16 cellular contexts compared by ENCODE assay signal in genomic region chr9:107740088-107740980, GRCh38.
A peak's percentile ranks its signal among the peaks of the same experiment; 100 is the strongest.
DNase-seq lines count a peak whose midpoint lies in the region; ATAC-seq and TF ChIP-seq lines count a peak whose summit lies in the region.
"Had no signal": no experiment of that assay in that cellular context is flagged by ENCODE, and none has a peak within 500 bp of the region (broad histone marks: within the 10 kb centered on the region; RNA-seq: fewer than 3 reads in every experiment).

No MANE protein-coding gene starts in this region.

- intact Hi-C loops in PC-3 (cut with micrococcal nuclease): no loop called here

- no peaks in the 10 kb centered on the region for H3K9me3 ChIP-seq in PC-3 (ENCODE audit: low read length)
- no peaks in the 10 kb centered on the region for H3K9me3 ChIP-seq in neural progenitor cell (ENCODE audit: low read depth)

- peak; percentile 43 for DNase-seq in AG10803 (ENCODE audit: low read depth)
- DNase-seq in PC-3: no peak
- DNase-seq in fibroblast of peridontal ligament (ENCODE audit: extremely low read depth): peak; percentile 65
- no peak for DNase-seq in neural progenitor cell (ENCODE audit: low spot score)
- DNase-seq in HFFc6: no peak
- DNase-seq in HCEC 1CT: no peak
- DNase-seq: activated CD4-positive, alpha-beta memory T cell treated with anti-CD3 and anti-CD28 coated beads for 36 hours; activated T-cell treated with anti-CD3 and anti-CD28 coated beads, Interleukin-2, amount 50 U/mL, for 72 hours; KBM-7; kidney glomerular epithelial cell; NCI-H2227 treated with DMSO at 0.1 percent for 48 hours had no signal

- peaks cover 40% of the 10 kb centered on the region for H3K4me1 ChIP-seq in PC-3 (ENCODE audit: insufficient read depth, low read length)
- H3K4me1 ChIP-seq in neural progenitor cell: no peaks in the 10 kb centered on the region

- no peak overlapping the region for H3K9ac ChIP-seq in PC-3 (ENCODE audit: low read length)
- no peak overlapping the region for H3K9ac ChIP-seq in neural progenitor cell

- H3K27me3 Mint-ChIP-seq in neural progenitor cell (ENCODE audit: insufficient read depth, low read depth) (peaks cover 5% of the 10 kb centered on the region), HFFc6 (ENCODE audit: insufficient read depth) (no peaks in the 10 kb centered on the region; the same call in 1 of the 2 replicates)
- H3K27me3 Mint-ChIP-seq: activated CD4-positive, alpha-beta memory T cell treated with anti-CD3 and anti-CD28 coated beads for 36 hours had no signal

- H3K4me3 Mint-ChIP-seq in neural progenitor cell: no peak overlapping the region
- no peak overlapping the region for H3K4me3 Mint-ChIP-seq in HFFc6
- H3K4me3 Mint-ChIP-seq: activated CD4-positive, alpha-beta memory T cell treated with anti-CD3 and anti-CD28 coated beads for 36 hours; activated T-cell treated with anti-CD3 and anti-CD28 coated beads, Interleukin-2, amount 50 U/mL, for 72 hours had no signal

- H3K27me3 ChIP-seq in PC-3 (ENCODE audit: low read length): no peaks in the 10 kb centered on the region
- H3K27me3 ChIP-seq in neural progenitor cell: no peaks in the 10 kb centered on the region
- H3K27me3 ChIP-seq: hepatocyte had no signal

- H3K4me3 ChIP-seq in AG10803 (ENCODE audit: low read length) (no peak overlapping the region), PC-3 (ENCODE audit: low read length) (no peak overlapping the region), neural progenitor cell (no peak overlapping the region)
- H3K4me3 ChIP-seq: hepatocyte, SK-N-MC had no signal

- ATAC-seq in PC-3 (no peak), HG03095 (IDR thresholded peaks at IDR 0.05; ENCODE audit: unreplicated experiment) (no peak), GM19035 (IDR thresholded peaks at IDR 0.05; ENCODE audit: unreplicated experiment) (no peak)
- ATAC-seq: activated T-cell treated with anti-CD3 and anti-CD28 coated beads, Interleukin-2, amount 50 U/mL, for 72 hours had no signal

- POLR2A ChIA-PET in PC-3 (lab: Charles Lee; ENCODE audit: unreplicated experiment): no interaction called here

- H3K79me2 ChIP-seq in PC-3 (ENCODE audit: low read length) (no peaks in the 10 kb centered on the region), neural progenitor cell (ENCODE audit: low read depth) (no peaks in the 10 kb centered on the region)
- H3K79me2 ChIP-seq: hepatocyte had no signal

- H3K9me2 ChIP-seq in PC-3 (replicated peaks; ENCODE audit: low read length): no peaks in the 10 kb centered on the region

- H3K27ac ChIP-seq in PC-3 (ENCODE audit: low read length) (peak overlapping the region; percentile 98; the same call in 1 of the 2 replicates), neural progenitor cell (no peak overlapping the region)
- H3K27ac ChIP-seq: HL-60, SK-N-MC had no signal

- no peaks in the 10 kb centered on the region for H3K36me3 ChIP-seq in PC-3 (ENCODE audit: low read depth, low read length)
- no peaks in the 10 kb centered on the region for H3K36me3 ChIP-seq in neural progenitor cell

- H3K36me3 Mint-ChIP-seq in neural progenitor cell: no peaks in the 10 kb centered on the region
- no peaks in the 10 kb centered on the region for H3K36me3 Mint-ChIP-seq in HFFc6 (ENCODE audit: low read depth)
- H3K36me3 Mint-ChIP-seq: activated CD4-positive, alpha-beta memory T cell treated with anti-CD3 and anti-CD28 coated beads for 36 hours had no signal

- CTCF ChIA-PET in PC-3 (lab: Charles Lee): no interaction called here

- peaks cover 2% of the 10 kb centered on the region for H3F3A ChIP-seq in PC-3 (ENCODE audit: low read length, unreplicated experiment)
- H3F3A ChIP-seq in neural progenitor cell (ENCODE audit: low read depth): no peaks in the 10 kb centered on the region

- TF ChIP-seq CTCF in AG10803 (conservative IDR thresholded peaks at IDR 0.05; ENCODE audit: low read length) (no peak), PC-3 (conservative IDR thresholded peaks at IDR 0.05; ENCODE audit: low read depth, low read length) (no peak), neural progenitor cell (IDR thresholded peaks at IDR 0.05) (no peak), HFFc6 (IDR thresholded peaks at IDR 0.05) (no peak)

- H3K9me3 Mint-ChIP-seq in neural progenitor cell (no peaks in the 10 kb centered on the region), HFFc6 (no peaks in the 10 kb centered on the region)
- H3K9me3 Mint-ChIP-seq: activated CD4-positive, alpha-beta memory T cell treated with anti-CD3 and anti-CD28 coated beads for 36 hours had no signal

- no peaks in the 10 kb centered on the region for H4K20me1 ChIP-seq in PC-3 (ENCODE audit: low read length)
- no peaks in the 10 kb centered on the region for H4K20me1 ChIP-seq in neural progenitor cell (ENCODE audit: low read depth)

- no TSS peak for BruUV-seq in PC-3 (replicated peaks; lab: Mats Ljungman, UMichigan)

- H3K27ac Mint-ChIP-seq in neural progenitor cell: no peak overlapping the region
- H3K27ac Mint-ChIP-seq in HFFc6: no peak overlapping the region
- H3K27ac Mint-ChIP-seq: activated CD4-positive, alpha-beta memory T cell treated with anti-CD3 and anti-CD28 coated beads for 36 hours; activated T-cell treated with anti-CD3 and anti-CD28 coated beads, Interleukin-2, amount 50 U/mL, for 72 hours had no signal

- H3K4me2 ChIP-seq in PC-3 (ENCODE audit: low read length) (no peak overlapping the region), neural progenitor cell (no peak overlapping the region)
- H3K4me2 ChIP-seq: hepatocyte had no signal

- H3K4me1 Mint-ChIP-seq in neural progenitor cell (no peaks in the 10 kb centered on the region), HFFc6 (ENCODE audit: low read depth) (peaks cover 52% of the 10 kb centered on the region)

- H2AFZ ChIP-seq in PC-3 (ENCODE audit: low read length): no peak overlapping the region
- peak overlapping the region; percentile 26 for H2AFZ ChIP-seq in neural progenitor cell (replicated peaks)
- H2AFZ ChIP-seq: hepatocyte had no signal

Comparison
In these comparisons a context has a peak if more than half of its experiments do, and no peak if none do; other contexts are left out.
1. DNase-seq: peak in AG10803 (single experiment) and fibroblast of peridontal ligament (single experiment); none in PC-3 (single experiment), neural progenitor cell (single experiment), HFFc6 (single experiment) and HCEC 1CT (single experiment).